Comparison of ENCODE assay signal across 1 cellular context in the genomic region with DNA sequence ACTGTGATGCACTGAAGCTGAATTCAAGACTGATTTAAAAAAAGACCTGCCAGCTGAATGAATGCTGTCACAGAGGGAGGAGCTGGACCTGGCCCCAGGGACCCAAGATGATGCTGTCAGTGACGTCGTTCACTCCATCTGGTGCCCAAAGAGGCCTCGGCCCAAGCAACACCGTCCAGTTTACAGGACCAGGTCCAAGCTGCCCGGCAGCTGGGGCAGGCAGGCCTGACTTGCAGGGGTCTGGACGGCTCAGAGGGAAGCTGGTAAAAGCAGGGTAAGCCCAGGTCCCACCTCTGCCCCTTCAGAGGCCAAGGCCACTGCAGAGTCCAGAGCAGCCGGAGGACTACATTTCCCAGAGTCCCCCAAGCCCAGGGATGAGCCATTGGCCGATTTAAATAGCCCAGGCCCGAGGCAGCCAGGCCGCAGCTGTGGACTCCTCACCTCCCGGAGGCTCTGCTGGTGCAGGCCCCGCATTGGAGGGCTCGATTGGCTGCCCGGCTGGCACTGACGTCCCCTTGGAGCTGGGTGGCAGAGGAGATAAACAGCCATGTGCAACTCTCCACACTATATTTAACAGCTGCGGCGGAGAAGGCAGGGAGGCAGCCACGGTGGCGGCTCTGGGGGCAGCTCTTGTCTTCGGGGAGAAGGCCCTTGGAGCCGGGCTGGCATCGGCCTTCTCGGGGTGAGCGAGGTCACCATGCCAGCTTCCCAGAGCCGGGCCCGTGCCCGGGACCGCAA.
TF ChIP-seq lines count a peak whose summit lies in the region.

A gene (plus strand): TSS at position 423 of the 738 bp plus-strand sequence. CDS start 275 bp downstream, at position 698.

TF ChIP-seq in HepG2, 621 proteins besides CTCF, POLR2A, EP300 and RAD21 (continued from another document and continues in another):
- TF ChIP-seq, protein P1, sequence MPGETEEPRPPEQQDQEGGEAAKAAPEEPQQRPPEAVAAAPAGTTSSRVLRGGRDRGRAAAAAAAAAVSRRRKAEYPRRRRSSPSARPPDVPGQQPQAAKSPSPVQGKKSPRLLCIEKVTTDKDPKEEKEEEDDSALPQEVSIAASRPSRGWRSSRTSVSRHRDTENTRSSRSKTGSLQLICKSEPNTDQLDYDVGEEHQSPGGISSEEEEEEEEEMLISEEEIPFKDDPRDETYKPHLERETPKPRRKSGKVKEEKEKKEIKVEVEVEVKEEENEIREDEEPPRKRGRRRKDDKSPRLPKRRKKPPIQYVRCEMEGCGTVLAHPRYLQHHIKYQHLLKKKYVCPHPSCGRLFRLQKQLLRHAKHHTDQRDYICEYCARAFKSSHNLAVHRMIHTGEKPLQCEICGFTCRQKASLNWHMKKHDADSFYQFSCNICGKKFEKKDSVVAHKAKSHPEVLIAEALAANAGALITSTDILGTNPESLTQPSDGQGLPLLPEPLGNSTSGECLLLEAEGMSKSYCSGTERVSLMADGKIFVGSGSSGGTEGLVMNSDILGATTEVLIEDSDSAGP (CRISPR knock-in tag; IDR thresholded peaks at IDR 0.05; ENCODE audit: borderline replicate concordance), result peak; percentile 74
- TF ChIP-seq SP1 (IDR thresholded peaks at IDR 0.05) (no peak), SP1 (CRISPR knock-in tag; IDR thresholded peaks at IDR 0.05) (no peak), SOX5 (CRISPR knock-in tag; IDR thresholded peaks at IDR 0.05; ENCODE audit: borderline replicate concordance) (no peak), ZNF879 (CRISPR knock-in tag; IDR thresholded peaks at IDR 0.05) (no peak), GABPB1 (CRISPR knock-in tag; IDR thresholded peaks at IDR 0.05) (peak; percentile 75), IKZF4 (CRISPR knock-in tag; IDR thresholded peaks at IDR 0.05; ENCODE audit: borderline replicate concordance, low read depth, not compliant biosample characterization) (no peak), NFYC (CRISPR knock-in tag; IDR thresholded peaks at IDR 0.05) (peak; percentile 82), PHF20 (CRISPR knock-in tag; IDR thresholded peaks at IDR 0.05) (peak; percentile 39; the same call in 1 of the 2 replicates), ZFAT (CRISPR knock-in tag; conservative IDR thresholded peaks at IDR 0.05) (no peak), KDM2A (CRISPR knock-in tag; IDR thresholded peaks at IDR 0.05; ENCODE audit: borderline replicate concordance, low read depth) (peak; percentile 19; the same call in 1 of the 2 replicates), FIP1L1 (IDR thresholded peaks at IDR 0.05; ENCODE audit: borderline replicate concordance, insufficient read depth, low read depth, low read length) (no peak), ATF7 (IDR thresholded peaks at IDR 0.05) (peak; percentile 80), ATF7 (CRISPR knock-in tag; IDR thresholded peaks at IDR 0.05) (no peak), ZNF839 (CRISPR knock-in tag; IDR thresholded peaks at IDR 0.05; ENCODE audit: borderline replicate concordance) (no peak), ZNF143 (CRISPR knock-in tag; IDR thresholded peaks at IDR 0.05) (peak; percentile 92), ZNF709 (CRISPR knock-in tag; IDR thresholded peaks at IDR 0.05) (no peak), ZNF768 (CRISPR knock-in tag; IDR thresholded peaks at IDR 0.05) (peak; percentile 39; the same call in 1 of the 2 replicates), SALL1 (CRISPR knock-in tag; IDR thresholded peaks at IDR 0.05) (peak; percentile 35; the same call in 1 of the 2 replicates), MEF2D (CRISPR knock-in tag; IDR thresholded peaks at IDR 0.05) (peak; percentile 48; the same call in 1 of the 2 replicates), BHLHE40 (IDR thresholded peaks at IDR 0.05; ENCODE audit: low read length) (no peak), POLR2AphosphoS5 (IDR thresholded peaks at IDR 0.05; ENCODE audit: low read depth, low read length) (no peak), ZNF501 (CRISPR knock-in tag; IDR thresholded peaks at IDR 0.05) (peak; percentile 68; the same call in 1 of the 2 replicates), HNF4A (CRISPR knock-in tag; IDR thresholded peaks at IDR 0.05) (peak; percentile 48), HCFC1 (IDR thresholded peaks at IDR 0.05; ENCODE audit: low read depth, low read length) (peak; percentile 80), TRIM24 (CRISPR knock-in tag; IDR thresholded peaks at IDR 0.05) (no peak)
- TF ChIP-seq, protein P2, sequence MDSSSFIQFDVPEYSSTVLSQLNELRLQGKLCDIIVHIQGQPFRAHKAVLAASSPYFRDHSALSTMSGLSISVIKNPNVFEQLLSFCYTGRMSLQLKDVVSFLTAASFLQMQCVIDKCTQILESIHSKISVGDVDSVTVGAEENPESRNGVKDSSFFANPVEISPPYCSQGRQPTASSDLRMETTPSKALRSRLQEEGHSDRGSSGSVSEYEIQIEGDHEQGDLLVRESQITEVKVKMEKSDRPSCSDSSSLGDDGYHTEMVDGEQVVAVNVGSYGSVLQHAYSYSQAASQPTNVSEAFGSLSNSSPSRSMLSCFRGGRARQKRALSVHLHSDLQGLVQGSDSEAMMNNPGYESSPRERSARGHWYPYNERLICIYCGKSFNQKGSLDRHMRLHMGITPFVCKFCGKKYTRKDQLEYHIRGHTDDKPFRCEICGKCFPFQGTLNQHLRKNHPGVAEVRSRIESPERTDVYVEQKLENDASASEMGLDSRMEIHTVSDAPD (CRISPR knock-in tag; IDR thresholded peaks at IDR 0.05), result no peak
- TF ChIP-seq, protein P3, sequence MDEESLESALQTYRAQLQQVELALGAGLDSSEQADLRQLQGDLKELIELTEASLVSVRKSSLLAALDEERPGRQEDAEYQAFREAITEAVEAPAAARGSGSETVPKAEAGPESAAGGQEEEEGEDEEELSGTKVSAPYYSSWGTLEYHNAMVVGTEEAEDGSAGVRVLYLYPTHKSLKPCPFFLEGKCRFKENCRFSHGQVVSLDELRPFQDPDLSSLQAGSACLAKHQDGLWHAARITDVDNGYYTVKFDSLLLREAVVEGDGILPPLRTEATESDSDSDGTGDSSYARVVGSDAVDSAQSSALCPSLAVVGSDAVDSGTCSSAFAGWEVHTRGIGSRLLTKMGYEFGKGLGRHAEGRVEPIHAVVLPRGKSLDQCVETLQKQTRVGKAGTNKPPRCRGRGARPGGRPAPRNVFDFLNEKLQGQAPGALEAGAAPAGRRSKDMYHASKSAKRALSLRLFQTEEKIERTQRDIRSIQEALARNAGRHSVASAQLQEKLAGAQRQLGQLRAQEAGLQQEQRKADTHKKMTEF (CRISPR knock-in tag; IDR thresholded peaks at IDR 0.05), result peak; percentile 29; the same call in 1 of the 2 replicates
- TF ChIP-seq, protein P4, sequence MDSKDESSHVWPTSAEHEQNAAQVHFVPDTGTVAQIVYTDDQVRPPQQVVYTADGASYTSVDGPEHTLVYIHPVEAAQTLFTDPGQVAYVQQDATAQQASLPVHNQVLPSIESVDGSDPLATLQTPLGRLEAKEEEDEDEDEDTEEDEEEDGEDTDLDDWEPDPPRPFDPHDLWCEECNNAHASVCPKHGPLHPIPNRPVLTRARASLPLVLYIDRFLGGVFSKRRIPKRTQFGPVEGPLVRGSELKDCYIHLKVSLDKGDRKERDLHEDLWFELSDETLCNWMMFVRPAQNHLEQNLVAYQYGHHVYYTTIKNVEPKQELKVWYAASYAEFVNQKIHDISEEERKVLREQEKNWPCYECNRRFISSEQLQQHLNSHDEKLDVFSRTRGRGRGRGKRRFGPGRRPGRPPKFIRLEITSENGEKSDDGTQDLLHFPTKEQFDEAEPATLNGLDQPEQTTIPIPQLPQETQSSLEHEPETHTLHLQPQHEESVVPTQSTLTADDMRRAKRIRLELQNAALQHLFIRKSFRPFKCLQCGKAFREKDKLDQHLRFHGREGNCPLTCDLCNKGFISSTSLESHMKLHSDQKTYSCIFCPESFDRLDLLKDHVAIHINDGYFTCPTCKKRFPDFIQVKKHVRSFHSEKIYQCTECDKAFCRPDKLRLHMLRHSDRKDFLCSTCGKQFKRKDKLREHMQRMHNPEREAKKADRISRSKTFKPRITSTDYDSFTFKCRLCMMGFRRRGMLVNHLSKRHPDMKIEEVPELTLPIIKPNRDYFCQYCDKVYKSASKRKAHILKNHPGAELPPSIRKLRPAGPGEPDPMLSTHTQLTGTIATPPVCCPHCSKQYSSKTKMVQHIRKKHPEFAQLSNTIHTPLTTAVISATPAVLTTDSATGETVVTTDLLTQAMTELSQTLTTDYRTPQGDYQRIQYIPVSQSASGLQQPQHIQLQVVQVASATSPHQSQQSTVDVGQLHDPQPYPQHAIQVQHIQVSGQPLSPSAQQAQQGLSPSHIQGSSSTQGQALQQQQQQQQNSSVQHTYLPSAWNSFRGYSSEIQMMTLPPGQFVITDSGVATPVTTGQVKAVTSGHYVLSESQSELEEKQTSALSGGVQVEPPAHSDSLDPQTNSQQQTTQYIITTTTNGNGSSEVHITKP (CRISPR knock-in tag; IDR thresholded peaks at IDR 0.05; ENCODE audit: low read depth), result peak; percentile 78
- TF ChIP-seq, protein P5, sequence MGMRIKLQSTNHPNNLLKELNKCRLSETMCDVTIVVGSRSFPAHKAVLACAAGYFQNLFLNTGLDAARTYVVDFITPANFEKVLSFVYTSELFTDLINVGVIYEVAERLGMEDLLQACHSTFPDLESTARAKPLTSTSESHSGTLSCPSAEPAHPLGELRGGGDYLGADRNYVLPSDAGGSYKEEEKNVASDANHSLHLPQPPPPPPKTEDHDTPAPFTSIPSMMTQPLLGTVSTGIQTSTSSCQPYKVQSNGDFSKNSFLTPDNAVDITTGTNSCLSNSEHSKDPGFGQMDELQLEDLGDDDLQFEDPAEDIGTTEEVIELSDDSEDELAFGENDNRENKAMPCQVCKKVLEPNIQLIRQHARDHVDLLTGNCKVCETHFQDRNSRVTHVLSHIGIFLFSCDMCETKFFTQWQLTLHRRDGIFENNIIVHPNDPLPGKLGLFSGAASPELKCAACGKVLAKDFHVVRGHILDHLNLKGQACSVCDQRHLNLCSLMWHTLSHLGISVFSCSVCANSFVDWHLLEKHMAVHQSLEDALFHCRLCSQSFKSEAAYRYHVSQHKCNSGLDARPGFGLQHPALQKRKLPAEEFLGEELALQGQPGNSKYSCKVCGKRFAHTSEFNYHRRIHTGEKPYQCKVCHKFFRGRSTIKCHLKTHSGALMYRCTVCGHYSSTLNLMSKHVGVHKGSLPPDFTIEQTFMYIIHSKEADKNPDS (CRISPR knock-in tag; IDR thresholded peaks at IDR 0.05), result peak; percentile 45; the same call in 1 of the 2 replicates
- TF ChIP-seq, protein P6, sequence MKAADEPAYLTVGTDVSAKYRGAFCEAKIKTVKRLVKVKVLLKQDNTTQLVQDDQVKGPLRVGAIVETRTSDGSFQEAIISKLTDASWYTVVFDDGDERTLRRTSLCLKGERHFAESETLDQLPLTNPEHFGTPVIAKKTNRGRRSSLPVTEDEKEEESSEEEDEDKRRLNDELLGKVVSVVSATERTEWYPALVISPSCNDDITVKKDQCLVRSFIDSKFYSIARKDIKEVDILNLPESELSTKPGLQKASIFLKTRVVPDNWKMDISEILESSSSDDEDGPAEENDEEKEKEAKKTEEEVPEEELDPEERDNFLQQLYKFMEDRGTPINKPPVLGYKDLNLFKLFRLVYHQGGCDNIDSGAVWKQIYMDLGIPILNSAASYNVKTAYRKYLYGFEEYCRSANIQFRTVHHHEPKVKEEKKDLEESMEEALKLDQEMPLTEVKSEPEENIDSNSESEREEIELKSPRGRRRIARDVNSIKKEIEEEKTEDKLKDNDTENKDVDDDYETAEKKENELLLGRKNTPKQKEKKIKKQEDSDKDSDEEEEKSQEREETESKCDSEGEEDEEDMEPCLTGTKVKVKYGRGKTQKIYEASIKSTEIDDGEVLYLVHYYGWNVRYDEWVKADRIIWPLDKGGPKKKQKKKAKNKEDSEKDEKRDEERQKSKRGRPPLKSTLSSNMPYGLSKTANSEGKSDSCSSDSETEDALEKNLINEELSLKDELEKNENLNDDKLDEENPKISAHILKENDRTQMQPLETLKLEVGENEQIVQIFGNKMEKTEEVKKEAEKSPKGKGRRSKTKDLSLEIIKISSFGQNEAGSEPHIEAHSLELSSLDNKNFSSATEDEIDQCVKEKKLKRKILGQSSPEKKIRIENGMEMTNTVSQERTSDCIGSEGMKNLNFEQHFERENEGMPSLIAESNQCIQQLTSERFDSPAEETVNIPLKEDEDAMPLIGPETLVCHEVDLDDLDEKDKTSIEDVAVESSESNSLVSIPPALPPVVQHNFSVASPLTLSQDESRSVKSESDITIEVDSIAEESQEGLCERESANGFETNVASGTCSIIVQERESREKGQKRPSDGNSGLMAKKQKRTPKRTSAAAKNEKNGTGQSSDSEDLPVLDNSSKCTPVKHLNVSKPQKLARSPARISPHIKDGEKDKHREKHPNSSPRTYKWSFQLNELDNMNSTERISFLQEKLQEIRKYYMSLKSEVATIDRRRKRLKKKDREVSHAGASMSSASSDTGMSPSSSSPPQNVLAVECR (CRISPR knock-in tag; IDR thresholded peaks at IDR 0.05; ENCODE audit: borderline replicate concordance), result peak; percentile 29; the same call in 1 of the 2 replicates
- TF ChIP-seq, protein P7, sequence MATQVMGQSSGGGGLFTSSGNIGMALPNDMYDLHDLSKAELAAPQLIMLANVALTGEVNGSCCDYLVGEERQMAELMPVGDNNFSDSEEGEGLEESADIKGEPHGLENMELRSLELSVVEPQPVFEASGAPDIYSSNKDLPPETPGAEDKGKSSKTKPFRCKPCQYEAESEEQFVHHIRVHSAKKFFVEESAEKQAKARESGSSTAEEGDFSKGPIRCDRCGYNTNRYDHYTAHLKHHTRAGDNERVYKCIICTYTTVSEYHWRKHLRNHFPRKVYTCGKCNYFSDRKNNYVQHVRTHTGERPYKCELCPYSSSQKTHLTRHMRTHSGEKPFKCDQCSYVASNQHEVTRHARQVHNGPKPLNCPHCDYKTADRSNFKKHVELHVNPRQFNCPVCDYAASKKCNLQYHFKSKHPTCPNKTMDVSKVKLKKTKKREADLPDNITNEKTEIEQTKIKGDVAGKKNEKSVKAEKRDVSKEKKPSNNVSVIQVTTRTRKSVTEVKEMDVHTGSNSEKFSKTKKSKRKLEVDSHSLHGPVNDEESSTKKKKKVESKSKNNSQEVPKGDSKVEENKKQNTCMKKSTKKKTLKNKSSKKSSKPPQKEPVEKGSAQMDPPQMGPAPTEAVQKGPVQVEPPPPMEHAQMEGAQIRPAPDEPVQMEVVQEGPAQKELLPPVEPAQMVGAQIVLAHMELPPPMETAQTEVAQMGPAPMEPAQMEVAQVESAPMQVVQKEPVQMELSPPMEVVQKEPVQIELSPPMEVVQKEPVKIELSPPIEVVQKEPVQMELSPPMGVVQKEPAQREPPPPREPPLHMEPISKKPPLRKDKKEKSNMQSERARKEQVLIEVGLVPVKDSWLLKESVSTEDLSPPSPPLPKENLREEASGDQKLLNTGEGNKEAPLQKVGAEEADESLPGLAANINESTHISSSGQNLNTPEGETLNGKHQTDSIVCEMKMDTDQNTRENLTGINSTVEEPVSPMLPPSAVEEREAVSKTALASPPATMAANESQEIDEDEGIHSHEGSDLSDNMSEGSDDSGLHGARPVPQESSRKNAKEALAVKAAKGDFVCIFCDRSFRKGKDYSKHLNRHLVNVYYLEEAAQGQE (IDR thresholded peaks at IDR 0.05; ENCODE audit: borderline replicate concordance in 1 of 2, low read depth in 1 of 2, low read length in 2 of 2), result no peak
